Comparison of ENCODE assay signal across 14 cellular contexts in genomic region chr15:72758195-72758594, GRCh38. TPM values are rescaled to one million over a fixed set of nuclear protein-coding genes. Genes with fewer than 3 reads are reported as not detected.
DNase-seq lines count a peak whose midpoint lies in the region; ATAC-seq and TF ChIP-seq lines count a peak whose summit lies in the region.
"Had no signal": no experiment of that assay in that cellular context is flagged by ENCODE, and none has a peak within 500 bp of the region (broad histone marks: within the 10 kb centered on the region; RNA-seq: fewer than 3 reads in every experiment).

No MANE protein-coding gene starts in this region.

- H3K27me3 Mint-ChIP-seq in Caco-2 (ENCODE audit: insufficient read depth, unreplicated experiment) = no peaks in the 10 kb centered on the region

- no peaks in the 10 kb centered on the region for H3K9me3 Mint-ChIP-seq in Caco-2 (ENCODE audit: unreplicated experiment)

- no peak overlapping the region for H3K4me3 Mint-ChIP-seq in Caco-2 (ENCODE audit: unreplicated experiment)

- H3K4me3 ChIP-seq in astrocyte of the cerebellum (ENCODE audit: low read depth, low read length) (no peak overlapping the region), Caco-2 (ENCODE audit: low read depth, low read length) (no peak overlapping the region)
- H3K4me3 ChIP-seq: coronary artery had no signal

- peaks cover 63% of the 10 kb centered on the region for H3K36me3 Mint-ChIP-seq in Caco-2 (ENCODE audit: insufficient read depth, unreplicated experiment)

- intact Hi-C loops in left cardiac atrium (cut with DNase I) (no loop called here), left ventricle myocardium superior (cut with micrococcal nuclease) (no loop called here), Caco-2 (cut with micrococcal nuclease; ENCODE audit: unreplicated experiment) (no loop called here)

- ATAC-seq in left cardiac atrium (peak; percentile 23 to 55), left ventricle myocardium superior (no peak), HG03442 (IDR thresholded peaks at IDR 0.05; ENCODE audit: unreplicated experiment) (no peak)

- no TSS peak for BruUV-seq in Caco-2 (replicated peaks; lab: Mats Ljungman, UMichigan)

- no peaks in the 10 kb centered on the region for H3K4me1 Mint-ChIP-seq in Caco-2 (ENCODE audit: low read depth, unreplicated experiment)

- no peak overlapping the region for H3K27ac Mint-ChIP-seq in Caco-2 (ENCODE audit: unreplicated experiment)

- POLR2A ChIA-PET in Caco-2 (lab: Charles Lee) = no interaction called here

- DNase-seq in left cardiac atrium (no peak), left ventricle myocardium superior (no peak), astrocyte of the cerebellum (ENCODE audit: low read depth) (peak; percentile 89), glomerular visceral epithelial cell (ENCODE audit: extremely low spot score) (peak; percentile 85), Caco-2 (no peak), NCI-H1694 (lab: John Stamatoyannopoulos, UW) (no peak)
- DNase-seq in activated CD4-positive, alpha-beta T cell treated with anti-CD3 and anti-CD28 coated beads for 4 hours = no peak
- DNase-seq: AML-193, NCI-H526 treated with DMSO at 0.1 percent for 48 hours, T-helper 1 cell, trophoblast cell had no signal

- no peaks in the 10 kb centered on the region for H3K9me3 ChIP-seq in Caco-2
- H3K9me3 ChIP-seq: neutrophil had no signal

- CTCF ChIA-PET in Caco-2 (lab: Charles Lee) = no interaction called here

- H3K36me3 ChIP-seq in Caco-2 (ENCODE audit: control insufficient read depth, insufficient read depth, low read length) = no peaks in the 10 kb centered on the region; the same call in 1 of the 2 replicates

- TF ChIP-seq CTCF in astrocyte of the cerebellum (IDR thresholded peaks at IDR 0.05; ENCODE audit: low read depth, low read length, missing control alignments) = no peak
- no peak for TF ChIP-seq CTCF in Caco-2 (IDR thresholded peaks at IDR 0.05; ENCODE audit: insufficient read depth in 1 of 2, low read depth in 1 of 2, low read length in 1 of 2, severe bottlenecking in 1 of 2, unreplicated experiment in 1 of 2)

- no peaks in the 10 kb centered on the region for H3K4me1 ChIP-seq in Caco-2

- in situ Hi-C loops in astrocyte of the cerebellum (cut with HindIII; ENCODE audit: low sequenced_read_pairs) = no loop called here

- H3K27me3 ChIP-seq in Caco-2 (replicated peaks; ENCODE audit: control insufficient read depth, insufficient read depth, low read length) = no peaks in the 10 kb centered on the region
- H3K27me3 ChIP-seq: neutrophil had no signal

RNA-seq across cellular contexts. Expression of gene ADPGK, which starts 25.4 kb away (rescaled TPM):
- 10 to 100 TPM; 18.0 to 18.2 TPM for total RNA-seq in left cardiac atrium
- total RNA-seq in left ventricle myocardium superior = 8.4 TPM
- 52.6 and 55.6 TPM in 2 replicates for total RNA-seq in Caco-2 (2022)

Comparison
In these comparisons a context has a peak if more than half of its experiments do, and no peak if none do; other contexts are left out.
1. ATAC-seq: peak in left cardiac atrium (2 of 2); none in left ventricle myocardium superior (single experiment) and HG03442 (single experiment).
2. DNase-seq: peak in astrocyte of the cerebellum (single experiment) and glomerular visceral epithelial cell (single experiment); none in left cardiac atrium (single experiment), left ventricle myocardium superior (single experiment), activated CD4-positive, alpha-beta T cell treated with anti-CD3 and anti-CD28 coated beads for 4 hours (0 of 2), Caco-2 (0 of 2) and NCI-H1694 (single experiment).